10 cellular contexts compared by ENCODE assay signal in the genomic region with DNA sequence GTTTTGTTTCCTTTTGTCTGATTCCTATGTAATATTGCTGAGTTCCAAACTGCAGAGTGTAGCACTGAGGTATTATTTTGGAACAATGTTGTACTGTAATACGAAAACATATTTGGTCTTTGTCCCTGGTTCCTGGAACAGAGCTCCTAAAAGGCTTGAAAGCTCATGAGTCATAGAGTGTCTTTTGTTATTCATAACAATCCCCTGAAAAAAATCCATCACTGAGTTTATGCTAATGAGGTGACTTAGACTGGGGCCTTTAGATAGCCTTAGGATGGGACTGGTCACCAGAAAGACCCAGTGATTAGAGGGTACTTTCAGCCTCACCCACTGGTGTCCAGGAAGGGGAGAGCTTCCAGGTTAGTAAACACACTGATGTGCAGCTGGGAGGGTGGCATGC.
A peak's percentile ranks its signal among the peaks of the same experiment; 100 is the strongest.
DNase-seq lines count a peak whose midpoint lies in the region; ATAC-seq and TF ChIP-seq lines count a peak whose summit lies in the region.
"Had no signal": no experiment of that assay in that cellular context is flagged by ENCODE, and none has a peak within 500 bp of the region (broad histone marks: within the 10 kb centered on the region; RNA-seq: fewer than 3 reads in every experiment).

No MANE protein-coding gene starts in this region.

- ATAC-seq in GM18499 (IDR thresholded peaks at IDR 0.05; ENCODE audit: insufficient read depth, unreplicated experiment) (peak; percentile 52), GM21529 (IDR thresholded peaks at IDR 0.05; ENCODE audit: unreplicated experiment) (peak; percentile 91), HG03460 (IDR thresholded peaks at IDR 0.05; ENCODE audit: unreplicated experiment) (peak; percentile 71), HG03139 (IDR thresholded peaks at IDR 0.05; ENCODE audit: unreplicated experiment) (no peak)

- TF ChIP-seq CTCF in epithelial cell of esophagus (IDR thresholded peaks at IDR 0.05; ENCODE audit: insufficient read depth, low read depth, low read length, missing control alignments): no peak

- H3K4me3 ChIP-seq in epithelial cell of esophagus (ENCODE audit: low read length): no peak overlapping the region
- H3K4me3 ChIP-seq: cardiac muscle cell had no signal

- DNase-seq in epithelial cell of esophagus (ENCODE audit: low read depth) (peak; percentile 54), iPS-NIHi7 (ENCODE audit: extremely low spot score) (no peak), NK-92 (lab: John Stamatoyannopoulos, UW; ENCODE audit: unreplicated experiment) (no peak), ecto neural progenitor cell (ENCODE audit: low spot score) (no peak)
- DNase-seq: KBM-7 had no signal
